Comparison of ENCODE assay signal across 8 cellular contexts in genomic region chr13:19958119-19959111, GRCh38. TPM values are rescaled to one million over a fixed set of nuclear protein-coding genes. Genes with fewer than 3 reads are reported as not detected.
A peak's percentile ranks its signal among the peaks of the same experiment; 100 is the strongest.
DNase-seq lines count a peak whose midpoint lies in the region; ATAC-seq and TF ChIP-seq lines count a peak whose summit lies in the region.

Gene ZMYM2, plus strand, starts transcription at chr13:19958727. Its CDS starts 34,346 bp downstream, at chr13:19993073.

- H3F3A ChIP-seq in SU-DHL-6 (ENCODE audit: insufficient read depth): peaks cover 14% of the 10 kb centered on the region; the same call in 1 of the 2 replicates

- peak within 1 kb of the TSS; percentile 97 for H2AFZ ChIP-seq in SU-DHL-6 (ENCODE audit: low read depth, low read length, severe bottlenecking)

- H3K9me3 ChIP-seq in SU-DHL-6 (ENCODE audit: insufficient read depth, low read length): no peaks in the 10 kb centered on the region
- H3K9me3 ChIP-seq in thoracic aorta: no peaks in the 10 kb centered on the region

- H3K79me2 ChIP-seq in SU-DHL-6 (ENCODE audit: insufficient read depth, low read length): peaks cover 28% of the 10 kb centered on the region

- H3K36me3 ChIP-seq in SU-DHL-6 (ENCODE audit: low read length) (peaks cover 20% of the 10 kb centered on the region), thoracic aorta (no peaks in the 10 kb centered on the region)

- H3K4me3 ChIP-seq in GM12875 (ENCODE audit: low read depth, low read length) (peak within 1 kb of the TSS; percentile 76), SU-DHL-6 (ENCODE audit: insufficient read depth, low read length, poor library complexity, severe bottlenecking) (peak within 1 kb of the TSS; percentile 70), thoracic aorta (peak within 1 kb of the TSS; percentile 84)

- H4K20me1 ChIP-seq in SU-DHL-6 (ENCODE audit: low read depth, low read length): no peaks in the 10 kb centered on the region; the same call in 1 of the 2 replicates

- peak within 1 kb of the TSS; percentile 99 for H3K27ac Mint-ChIP-seq in activated naive CD8-positive, alpha-beta T cell treated with anti-CD3 and anti-CD28 coated beads, Interleukin-2, amount 10 ng/mL, durations not matched to agents 7 days and 5 days
- H3K27ac Mint-ChIP-seq in osteocyte (ENCODE audit: unreplicated experiment): peak within 1 kb of the TSS; percentile 96

- no peaks in the 10 kb centered on the region for H3K9me2 ChIP-seq in SU-DHL-6 (replicated peaks; ENCODE audit: insufficient read depth, low read length)

- peak; percentile 92 to 95 (median 92) for DNase-seq in NCI-H1417 (lab: John Stamatoyannopoulos, UW)
- DNase-seq in activated naive CD8-positive, alpha-beta T cell treated with anti-CD3 and anti-CD28 coated beads, Interleukin-2, amount 10 ng/mL, durations not matched to agents 7 days and 5 days: peak; percentile 99
- DNase-seq in head of caudate nucleus: peak; percentile 97 to 100 (median 100)
- DNase-seq in osteocyte (ENCODE audit: extremely low spot score, unreplicated experiment): peak; percentile 100
- DNase-seq in thoracic aorta (ENCODE audit: low spot score): peak; percentile 86

- POLR2A ChIA-PET in activated naive CD8-positive, alpha-beta T cell treated with anti-CD3 and anti-CD28 coated beads, Interleukin-2, amount 10 ng/mL, durations not matched to agents 7 days and 5 days (lab: Charles Lee): interaction anchor here (0.7 to 2.2 kb wide), 4 partner anchors 94 to 169 kb away, joined by 3 to 25 read pairs (median 5); partner anchors contain the start of gene ZMYM5

- no peaks in the 10 kb centered on the region; the same call in 1 of the 2 replicates for H3K27me3 ChIP-seq in SU-DHL-6 (ENCODE audit: low read length)
- H3K27me3 ChIP-seq in thoracic aorta (replicated peaks; ENCODE audit: insufficient read depth): no peaks in the 10 kb centered on the region

- H3K9me3 Mint-ChIP-seq in activated naive CD8-positive, alpha-beta T cell treated with anti-CD3 and anti-CD28 coated beads, Interleukin-2, amount 10 ng/mL, durations not matched to agents 7 days and 5 days: no peaks in the 10 kb centered on the region
- peaks cover 6% of the 10 kb centered on the region for H3K9me3 Mint-ChIP-seq in osteocyte (ENCODE audit: unreplicated experiment)

- peak within 1 kb of the TSS; percentile 82 for H3K4me2 ChIP-seq in SU-DHL-6 (ENCODE audit: low read depth, low read length, poor library complexity, severe bottlenecking)

- peak within 1 kb of the TSS; percentile 69 for H3K9ac ChIP-seq in SU-DHL-6 (ENCODE audit: low read length)

- peak; percentile 86 for ATAC-seq in HG02763 (IDR thresholded peaks at IDR 0.05; ENCODE audit: unreplicated experiment)
- ATAC-seq in activated naive CD8-positive, alpha-beta T cell treated with anti-CD3 and anti-CD28 coated beads, Interleukin-2, amount 10 ng/mL, durations not matched to agents 7 days and 5 days (ENCODE audit: low read depth): peak; percentile 82
- ATAC-seq in thoracic aorta (ENCODE audit: insufficient number of reproducible peaks, low FRiP score, low read depth): peak; percentile 96

- no peak for TF ChIP-seq CTCF in GM12875 (IDR thresholded peaks at IDR 0.05; ENCODE audit: borderline replicate concordance, insufficient read depth, low read depth, low read length)
- TF ChIP-seq CTCF in SU-DHL-6 (IDR thresholded peaks at IDR 0.05; ENCODE audit: insufficient read depth, low read length, poor library complexity, severe bottlenecking): no peak
- TF ChIP-seq CTCF in osteocyte (IDR thresholded peaks at IDR 0.05): no peak
- TF ChIP-seq CTCF in thoracic aorta (IDR thresholded peaks at IDR 0.05): no peak

- peaks cover 21% of the 10 kb centered on the region for H3K4me1 Mint-ChIP-seq in activated naive CD8-positive, alpha-beta T cell treated with anti-CD3 and anti-CD28 coated beads, Interleukin-2, amount 10 ng/mL, durations not matched to agents 7 days and 5 days
- peaks cover 25% of the 10 kb centered on the region for H3K4me1 Mint-ChIP-seq in osteocyte (ENCODE audit: unreplicated experiment)

- peak within 1 kb of the TSS; percentile 99 for H3K4me3 Mint-ChIP-seq in activated naive CD8-positive, alpha-beta T cell treated with anti-CD3 and anti-CD28 coated beads, Interleukin-2, amount 10 ng/mL, durations not matched to agents 7 days and 5 days
- peak within 1 kb of the TSS; percentile 94 for H3K4me3 Mint-ChIP-seq in osteocyte (ENCODE audit: unreplicated experiment)

- intact Hi-C loops in head of caudate nucleus (cut with DNase I): loop anchor here (2.0 to 10.0 kb wide), 2 partner anchors 96 to 324 kb away; partner anchors contain the start of genes MPHOSPH8 and ZMYM5

- no peaks in the 10 kb centered on the region for H3K36me3 Mint-ChIP-seq in activated naive CD8-positive, alpha-beta T cell treated with anti-CD3 and anti-CD28 coated beads, Interleukin-2, amount 10 ng/mL, durations not matched to agents 7 days and 5 days
- peaks cover 7% of the 10 kb centered on the region for H3K36me3 Mint-ChIP-seq in osteocyte (ENCODE audit: unreplicated experiment)

- peak within 1 kb of the TSS; percentile 71 for H3K27ac ChIP-seq in SU-DHL-6 (ENCODE audit: low read depth, low read length)
- peak within 1 kb of the TSS; percentile 97 to 98 for H3K27ac ChIP-seq in thoracic aorta

- H3K4me1 ChIP-seq in thoracic aorta (ENCODE audit: control insufficient read depth in 1 of 2, low read depth in 2 of 2): peaks cover 22 to 30% of the 10 kb centered on the region in 2 donors

- peaks cover 3% of the 10 kb centered on the region for H3K27me3 Mint-ChIP-seq in activated naive CD8-positive, alpha-beta T cell treated with anti-CD3 and anti-CD28 coated beads, Interleukin-2, amount 10 ng/mL, durations not matched to agents 7 days and 5 days
- H3K27me3 Mint-ChIP-seq in osteocyte (ENCODE audit: unreplicated experiment): no peaks in the 10 kb centered on the region

RNA-seq across cellular contexts. Expression of gene ZMYM2, which starts in this region (rescaled TPM):
- total RNA-seq in activated naive CD8-positive, alpha-beta T cell treated with anti-CD3 and anti-CD28 coated beads, Interleukin-2, amount 10 ng/mL, durations not matched to agents 7 days and 5 days: 10 to 100 TPM; 82.8 to 92.0 TPM
- total RNA-seq in osteocyte: 77.8 and 92.1 TPM in 2 replicates
- 100 to 1,000 TPM in 1 of 2 donors, 10 to 100 TPM in 1; 94.2 to 102 TPM for total RNA-seq in thoracic aorta

Comparison
In these comparisons a context has a peak if more than half of its experiments do, and no peak if none do; other contexts are left out.
1. Peak in every context shown above with its lines: DNase-seq, ATAC-seq, H3K4me3 ChIP-seq and H3K27ac ChIP-seq.